In genomic region chr10:21533577-21534475, GRCh38 we compare ENCODE assay signal across 8 cellular contexts. TPM values are rescaled to one million over a fixed set of nuclear protein-coding genes. Genes with fewer than 3 reads are reported as not detected.
A peak's percentile ranks its signal among the peaks of the same experiment; 100 is the strongest.
DNase-seq lines count a peak whose midpoint lies in the region; ATAC-seq and TF ChIP-seq lines count a peak whose summit lies in the region.

TSS of gene MLLT10 (plus strand) at chr10:21534232. CDS start at chr10:21534645, 413 bp downstream.

- no peaks in the 10 kb centered on the region for H3K9me3 Mint-ChIP-seq in dendritic cell treated with granulocyte-macrophage colony-stimulating factor and Interleukin-4, amounts not matched to agents 40 ng/mL and 50 ng/mL, for 4 days

- TF ChIP-seq RAD21 in liver (IDR thresholded peaks at IDR 0.05) = peak; percentile 31 to 64

- intact Hi-C loops in dendritic cell treated with granulocyte-macrophage colony-stimulating factor and Interleukin-4, amounts not matched to agents 40 ng/mL and 50 ng/mL, for 4 days (cut with micrococcal nuclease) = loop anchor here (1.0 to 5.0 kb wide), 2 partner anchors 8 to 37 kb away; no protein-coding TSS in a partner anchor

- H3K4me3 ChIP-seq in BE2C (ENCODE audit: low read depth, low read length) (peak within 1 kb of the TSS; percentile 79), liver (ENCODE audit: low read depth in 1 of 3, low read length in 3 of 3) (peak within 1 kb of the TSS; percentile 83 to 95 (median 89))

- H3K9me3 ChIP-seq in BE2C (no peaks in the 10 kb centered on the region), liver (ENCODE audit: control insufficient read depth in 4 of 4, low read length in 3 of 4) (no peaks in the 10 kb centered on the region)

- peak within 1 kb of the TSS; percentile 99 to 100 for H3K27ac ChIP-seq in liver (ENCODE audit: low read depth in 1 of 2, low read length in 2 of 2)

- H3K4me3 Mint-ChIP-seq in dendritic cell treated with granulocyte-macrophage colony-stimulating factor and Interleukin-4, amounts not matched to agents 40 ng/mL and 50 ng/mL, for 4 days = peak within 1 kb of the TSS; percentile 86

- TF ChIP-seq POLR2A in GM19099 (IDR thresholded peaks at IDR 0.05; ENCODE audit: extremely low read depth, insufficient read length, low read depth) = peak; percentile 87

- no peaks in the 10 kb centered on the region for H3K27me3 ChIP-seq in BE2C
- no peaks in the 10 kb centered on the region for H3K27me3 ChIP-seq in liver (ENCODE audit: control insufficient read depth in 4 of 4, insufficient read depth in 4 of 4, low read length in 3 of 4)

- H3K36me3 ChIP-seq in BE2C (peaks cover 15% of the 10 kb centered on the region), liver (ENCODE audit: control insufficient read depth in 4 of 4, insufficient read depth in 3 of 4, low read depth in 1 of 4, low read length in 3 of 4) (peaks cover 0 to 6% (median 2%) of the 10 kb centered on the region in 4 donors)

- TF ChIP-seq CTCF in BE2C (IDR thresholded peaks at IDR 0.05; ENCODE audit: low read depth, low read length) (no peak), liver (IDR thresholded peaks at IDR 0.05; ENCODE audit: low read depth, low read length, missing input control) (peak; percentile 27)

- peak; percentile 60 for ATAC-seq in HG03378 (IDR thresholded peaks at IDR 0.05; ENCODE audit: unreplicated experiment)

- no peaks in the 10 kb centered on the region for H3K27me3 Mint-ChIP-seq in dendritic cell treated with granulocyte-macrophage colony-stimulating factor and Interleukin-4, amounts not matched to agents 40 ng/mL and 50 ng/mL, for 4 days

- under 1% methylated on average over 80 of the region's 81 CpGs for WGBS in liver

- DNase-seq in BE2C = peak; percentile 97
- DNase-seq in NCI-H69 (lab: John Stamatoyannopoulos, UW) = peak; percentile 97
- DNase-seq in activated CD4-positive, alpha-beta T cell treated with anti-CD3 and anti-CD28 coated beads, Interleukin-2, amount 50 U/mL, for 1 hour = peak; percentile 88
- DNase-seq in stimulated activated CD4-positive, alpha-beta T cell treated with anti-CD3 and anti-CD28 coated beads, Interleukin-4, amount 100 ng/mL, for 24 hours = peak; percentile 87

- H3K4me1 ChIP-seq in BE2C (no peaks in the 10 kb centered on the region), liver (ENCODE audit: control insufficient read depth in 4 of 4, insufficient read depth in 4 of 4, low read length in 3 of 4) (peaks cover 2 to 12% (median 11%) of the 10 kb centered on the region in 4 donors)

- peaks cover 37% of the 10 kb centered on the region for H3K36me3 Mint-ChIP-seq in dendritic cell treated with granulocyte-macrophage colony-stimulating factor and Interleukin-4, amounts not matched to agents 40 ng/mL and 50 ng/mL, for 4 days (ENCODE audit: low read depth)

- peaks cover 24% of the 10 kb centered on the region for H3K4me1 Mint-ChIP-seq in dendritic cell treated with granulocyte-macrophage colony-stimulating factor and Interleukin-4, amounts not matched to agents 40 ng/mL and 50 ng/mL, for 4 days (ENCODE audit: low read depth)

- H3K27ac Mint-ChIP-seq in dendritic cell treated with granulocyte-macrophage colony-stimulating factor and Interleukin-4, amounts not matched to agents 40 ng/mL and 50 ng/mL, for 4 days = peak within 1 kb of the TSS; percentile 100

- peak within 1 kb of the TSS; percentile 82 to 86 for H3K9ac ChIP-seq in liver (ENCODE audit: low read depth in 1 of 2, low read length in 2 of 2)

TF ChIP-seq in liver, 16 proteins besides CTCF, POLR2A, EP300 and RAD21:
- no peak for TF ChIP-seq NR2F2 (IDR thresholded peaks at IDR 0.05)
- TF ChIP-seq ATF3 (IDR thresholded peaks at IDR 0.05) = no peak
- peak; percentile 66 to 74 for TF ChIP-seq HNF4A (conservative IDR thresholded peaks at IDR 0.05)
- peak; percentile 52 for TF ChIP-seq MAX (IDR thresholded peaks at IDR 0.05)
- no peak for TF ChIP-seq FOXA1 (IDR thresholded peaks at IDR 0.05)
- TF ChIP-seq JUND (IDR thresholded peaks at IDR 0.05) = peak in 1 of 2 donors; percentile 40
- peak; percentile 95 for TF ChIP-seq YY1 (IDR thresholded peaks at IDR 0.05)
- peak; percentile 80 for TF ChIP-seq SP1 (IDR thresholded peaks at IDR 0.05)
- TF ChIP-seq ZBTB33 (IDR thresholded peaks at IDR 0.05) = no peak
- TF ChIP-seq GABPA (IDR thresholded peaks at IDR 0.05 in 1 of 2, conservative IDR thresholded peaks at IDR 0.05 in 1 of 2) = no peak
- peak; percentile 8 for TF ChIP-seq HNF4G (IDR thresholded peaks at IDR 0.05)
- peak; percentile 46 for TF ChIP-seq TAF1 (conservative IDR thresholded peaks at IDR 0.05)
- peak in 1 of 2 donors; percentile 89 for TF ChIP-seq EGR1 (IDR thresholded peaks at IDR 0.05; ENCODE audit: low read depth in 2 of 2)
- no peak for TF ChIP-seq FOXA2 (IDR thresholded peaks at IDR 0.05)
- peak; percentile 83 to 91 for TF ChIP-seq RXRA (IDR thresholded peaks at IDR 0.05)
- TF ChIP-seq REST (IDR thresholded peaks at IDR 0.05) = peak; percentile 26

RNA-seq across cellular contexts. Expression of gene MLLT10, which starts in this region (rescaled TPM):
- 35.2 TPM for polyA plus RNA-seq in BE2C (2012; ENCODE audit: insufficient read depth, insufficient read length, low read depth)
- total RNA-seq in liver = 10 to 100 TPM; 31.4 to 47.4 TPM
- 10 to 100 TPM; 11.9 to 13.9 TPM for polyA plus RNA-seq in liver

Comparison
In these comparisons a context has a peak if more than half of its experiments do, and no peak if none do; other contexts are left out.
1. Peak in every context shown above with its lines: DNase-seq, ATAC-seq, H3K4me3 ChIP-seq and H3K27ac ChIP-seq.